15 cellular contexts compared by ENCODE assay signal in the genomic region with DNA sequence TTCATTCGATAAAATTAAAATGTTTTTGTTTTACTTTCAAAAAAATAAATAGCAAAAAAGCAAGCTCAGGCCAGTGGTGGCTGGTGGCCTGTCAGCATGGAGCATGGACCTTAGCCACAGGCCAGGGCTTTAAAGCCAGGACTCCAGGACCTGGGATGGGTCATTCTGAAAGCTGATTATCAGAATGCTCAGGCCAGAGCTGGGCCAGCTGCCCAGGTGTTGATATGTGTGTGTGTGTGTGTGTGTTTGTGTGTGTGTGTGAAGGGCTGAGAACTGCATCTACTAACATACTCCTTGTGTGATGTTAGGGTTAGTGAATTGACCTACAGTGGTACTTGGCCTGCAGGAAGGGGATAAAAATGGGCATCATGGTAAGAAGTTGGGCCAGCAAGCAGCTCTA. TPM values are rescaled to one million over a fixed set of nuclear protein-coding genes. Genes with fewer than 3 reads are reported as not detected.
DNase-seq lines count a peak whose midpoint lies in the region; ATAC-seq and TF ChIP-seq lines count a peak whose summit lies in the region.
"Had no signal": no experiment of that assay in that cellular context is flagged by ENCODE, and none has a peak within 500 bp of the region (broad histone marks: within the 10 kb centered on the region; RNA-seq: fewer than 3 reads in every experiment).

No MANE protein-coding gene starts in this region.

- H3K4me3 ChIP-seq in right atrium auricular region = no peak overlapping the region
- no peak overlapping the region for H3K4me3 ChIP-seq in heart left ventricle
- H3K4me3 ChIP-seq in tibial artery = no peak overlapping the region
- H3K4me3 ChIP-seq: BLaER1, HAP-1 had no signal

- peaks cover 0 to 67% of the 10 kb centered on the region in 2 donors for H3K4me1 ChIP-seq in right atrium auricular region
- H3K4me1 ChIP-seq in heart left ventricle = peaks cover 0 to 88% (median 37%) of the 10 kb centered on the region in 12 donors
- H3K4me1 ChIP-seq in tibial artery = peaks cover 0 to 81% (median 27%) of the 10 kb centered on the region in 4 donors
- H3K4me1 ChIP-seq: BLaER1, HAP-1 had no signal

- H3K9me3 ChIP-seq in right atrium auricular region (no peaks in the 10 kb centered on the region), heart left ventricle (no peaks in the 10 kb centered on the region), tibial artery (no peaks in the 10 kb centered on the region)
- H3K9me3 ChIP-seq: BLaER1, HAP-1 had no signal

- no peak overlapping the region for H3K27ac ChIP-seq in right atrium auricular region
- H3K27ac ChIP-seq in heart left ventricle = peak overlapping the region in 4 of 12 donors; percentile 2 to 67 (median 11)
- peak overlapping the region; percentile 71 to 73 for H3K27ac ChIP-seq in tibial artery
- H3K27ac ChIP-seq: 22Rv1, BLaER1 had no signal

- H3K36me3 ChIP-seq in right atrium auricular region (no peaks in the 10 kb centered on the region), heart left ventricle (no peaks in the 10 kb centered on the region), tibial artery (no peaks in the 10 kb centered on the region)
- H3K36me3 ChIP-seq: BLaER1, HAP-1 had no signal

- ATAC-seq in Right ventricle myocardium inferior = peak; percentile 28
- peak; percentile 37 to 79 (median 51) for ATAC-seq in heart left ventricle
- peak; percentile 78 for ATAC-seq in left lobe of liver

- no peaks in the 10 kb centered on the region for H3K27me3 ChIP-seq in right atrium auricular region
- no peaks in the 10 kb centered on the region for H3K27me3 ChIP-seq in heart left ventricle
- H3K27me3 ChIP-seq in tibial artery = no peaks in the 10 kb centered on the region
- H3K27me3 ChIP-seq: BLaER1 had no signal

- DNase-seq in Right ventricle myocardium inferior (ENCODE audit: missing footprints) = no peak
- no peak for DNase-seq in right atrium auricular region (ENCODE audit: low spot score)
- peak in 4 of 5 donors; percentile 36 to 62 (median 51) for DNase-seq in heart left ventricle
- DNase-seq in left lobe of liver (ENCODE audit: low spot score) = peak; percentile 70
- no peak for DNase-seq in tibial artery
- no peak for DNase-seq in HUDEP-2 (lab: John Stamatoyannopoulos, UW; ENCODE audit: unreplicated experiment in 76 of 76)
- DNase-seq in activated T-cell treated with anti-CD3 and anti-CD28 coated beads for 4 hours = no peak
- DNase-seq in NCI-H526 treated with DMSO at 0.1 percent for 48 hours (lab: John Stamatoyannopoulos, UW) = no peak
- DNase-seq: AML-193; CD4-positive, CD25-positive, alpha-beta regulatory T cell; DMS53; GF-D8 had no signal

- no peak for TF ChIP-seq CTCF in right atrium auricular region (IDR thresholded peaks at IDR 0.05)
- no peak for TF ChIP-seq CTCF in heart left ventricle (IDR thresholded peaks at IDR 0.05)
- TF ChIP-seq CTCF in tibial artery (IDR thresholded peaks at IDR 0.05) = no peak

- intact Hi-C loops in Right ventricle myocardium inferior (cut with DNase I) = no loop called here
- intact Hi-C loops in heart left ventricle (cut with DNase I) = no loop called here
- intact Hi-C loops in tibial artery (cut with DNase I; ENCODE audit: low total_unique reads) = no loop called here

- TF ChIP-seq POLR2A in heart left ventricle (IDR thresholded peaks at IDR 0.05) = no peak

- 40 to 95% (median 88%) methylated on average over 1 of the region's 1 CpG for WGBS in heart left ventricle, 4 donors

RNA-seq across cellular contexts. Expression of a gene that starts 21.5 kb away (rescaled TPM):
- total RNA-seq in Right ventricle myocardium inferior (90.1 TPM), right atrium auricular region (10 to 100 TPM; 56.6 to 61.1 TPM), heart left ventricle (100 to 1,000 TPM in 2 of 9 donors, 10 to 100 TPM in 7; 38.7 to 132 (median 83.9) TPM), left lobe of liver (32.1 TPM)
- 10 to 100 TPM in 1 of 2 donors, 1 to 10 TPM in 1; 4.1 to 18.2 TPM for polyA plus RNA-seq in heart left ventricle

Comparison
In these comparisons a context has a peak if more than half of its experiments do, and no peak if none do; other contexts are left out.
1. DNase-seq: peak in heart left ventricle (4 of 5) and left lobe of liver (single experiment); none in Right ventricle myocardium inferior (single experiment), right atrium auricular region (single experiment), tibial artery (0 of 2), HUDEP-2 (0 of 76), activated T-cell treated with anti-CD3 and anti-CD28 coated beads for 4 hours (single experiment) and NCI-H526 treated with DMSO at 0.1 percent for 48 hours (single experiment).
2. ATAC-seq: peak in every context shown above with its lines; median percentile 78 in left lobe of liver; 51 in heart left ventricle; 28 in Right ventricle myocardium inferior.
3. H3K27ac ChIP-seq: peak in tibial artery (2 of 2); none in right atrium auricular region (0 of 2).